ENCODE assay signal across 8 cellular contexts in genomic region chr1:226308723-226309397, GRCh38. TPM values are rescaled to one million over a fixed set of nuclear protein-coding genes. Genes with fewer than 3 reads are reported as not detected.
A peak's percentile ranks its signal among the peaks of the same experiment; 100 is the strongest.
DNase-seq lines count a peak whose midpoint lies in the region; TF ChIP-seq lines count a peak whose summit lies in the region.

Gene LIN9 (minus strand): TSS chr1:226309164. CDS start chr1:226309139, 25 bp downstream.

- peaks cover 25% of the 10 kb centered on the region for H3K27me3 Mint-ChIP-seq in stimulated activated naive CD8-positive, alpha-beta T cell treated with anti-CD3 and anti-CD28 coated beads, Interleukin-15, Interleukin-2, amounts not matched to agents 100 ng/mL and 50 ng/mL, for 24 hours

- H3K4me1 Mint-ChIP-seq in stimulated activated naive CD8-positive, alpha-beta T cell treated with anti-CD3 and anti-CD28 coated beads, Interleukin-15, Interleukin-2, amounts not matched to agents 100 ng/mL and 50 ng/mL, for 24 hours (ENCODE audit: low read depth), result peaks cover 30% of the 10 kb centered on the region

- TF ChIP-seq CTCF in LNCaP clone FGC (IDR thresholded peaks at IDR 0.05; ENCODE audit: control insufficient read depth, extremely low read depth, insufficient read depth) (no peak), fibroblast of villous mesenchyme (IDR thresholded peaks at IDR 0.05; ENCODE audit: insufficient read depth, low read depth, low read length) (no peak), neural cell (IDR thresholded peaks at IDR 0.05; ENCODE audit: poor library complexity, severe bottlenecking) (no peak)

- H3K36me3 Mint-ChIP-seq in stimulated activated naive CD8-positive, alpha-beta T cell treated with anti-CD3 and anti-CD28 coated beads, Interleukin-15, Interleukin-2, amounts not matched to agents 100 ng/mL and 50 ng/mL, for 24 hours (ENCODE audit: low read depth), result no peaks in the 10 kb centered on the region

- H2AFZ ChIP-seq in neural cell (ENCODE audit: low read depth, low read length), result peak within 1 kb of the TSS; percentile 73

- TF ChIP-seq RAD21 in neural cell (conservative IDR thresholded peaks at IDR 0.05), result no peak

- peak within 1 kb of the TSS; percentile 94 for H3K4me3 ChIP-seq in LNCaP clone FGC (ENCODE audit: low read depth, low read length)
- H3K4me3 ChIP-seq in fibroblast of villous mesenchyme (ENCODE audit: low read depth, low read length), result peak within 1 kb of the TSS; percentile 98
- H3K4me3 ChIP-seq in neural cell (ENCODE audit: low read length), result peak within 1 kb of the TSS; percentile 99

- H3K27ac ChIP-seq in neural cell (ENCODE audit: low read length), result peak within 1 kb of the TSS; percentile 69

- no peaks in the 10 kb centered on the region for H4K20me1 ChIP-seq in neural cell (ENCODE audit: insufficient read depth)

- H3K9me3 ChIP-seq in neural cell (ENCODE audit: low read length), result no peaks in the 10 kb centered on the region

- H3K27ac Mint-ChIP-seq in stimulated activated naive CD8-positive, alpha-beta T cell treated with anti-CD3 and anti-CD28 coated beads, Interleukin-15, Interleukin-2, amounts not matched to agents 100 ng/mL and 50 ng/mL, for 24 hours, result peak within 1 kb of the TSS; percentile 77

- H3K9me2 ChIP-seq in neural cell (ENCODE audit: insufficient read depth, low read length), result no peaks in the 10 kb centered on the region

- peak within 1 kb of the TSS; percentile 94 for H3K4me2 ChIP-seq in neural cell (ENCODE audit: low read length)

- H3K36me3 ChIP-seq in neural cell (ENCODE audit: insufficient read depth, low read length), result no peaks in the 10 kb centered on the region

- peak within 1 kb of the TSS; percentile 86 for H3K4me3 Mint-ChIP-seq in stimulated activated naive CD8-positive, alpha-beta T cell treated with anti-CD3 and anti-CD28 coated beads, Interleukin-15, Interleukin-2, amounts not matched to agents 100 ng/mL and 50 ng/mL, for 24 hours

- peak within 1 kb of the TSS; percentile 86 for H3K9ac ChIP-seq in neural cell (ENCODE audit: low read length)

- peaks cover 30% of the 10 kb centered on the region for H3K79me2 ChIP-seq in neural cell (replicated peaks; ENCODE audit: insufficient read depth, low read length)

- DNase-seq in ELF-1 (ENCODE audit: low read depth, low spot score), result peak; percentile 93
- peak; percentile 79 for DNase-seq in H4 (ENCODE audit: low spot score)
- peak; percentile 56 for DNase-seq in LNCaP clone FGC (ENCODE audit: low read depth)
- peak; percentile 87 for DNase-seq in activated T-helper 9 cell treated with anti-CD3 and anti-CD28 coated beads, Interleukin-2, amount 50 U/mL, for 16 hours (ENCODE audit: low read depth)
- DNase-seq in fibroblast of villous mesenchyme (ENCODE audit: low read depth), result peak; percentile 91

- H3F3A ChIP-seq in neural cell (ENCODE audit: insufficient read depth, low read length, poor library complexity, severe bottlenecking), result no peaks in the 10 kb centered on the region

- no peaks in the 10 kb centered on the region for H3K9me3 Mint-ChIP-seq in stimulated activated naive CD8-positive, alpha-beta T cell treated with anti-CD3 and anti-CD28 coated beads, Interleukin-15, Interleukin-2, amounts not matched to agents 100 ng/mL and 50 ng/mL, for 24 hours

- no peak for TF ChIP-seq EP300 in neural cell (conservative IDR thresholded peaks at IDR 0.05; ENCODE audit: poor library complexity, severe bottlenecking)

- H3K27me3 ChIP-seq in neural cell (ENCODE audit: insufficient read depth, low read depth, low read length), result no peaks in the 10 kb centered on the region

- peak; percentile 86 for TF ChIP-seq POLR2A in Raji (IDR thresholded peaks at IDR 0.05; ENCODE audit: insufficient read depth, low read depth, low read length)

TF ChIP-seq in neural cell, 6 proteins besides CTCF, POLR2A, EP300 and RAD21:
- TF ChIP-seq SMC3 (conservative IDR thresholded peaks at IDR 0.05; ENCODE audit: poor library complexity) (no peak), EZH2 (IDR thresholded peaks at IDR 0.05; ENCODE audit: borderline replicate concordance, insufficient read depth, low read length, poor library complexity, severe bottlenecking) (no peak), POLR2AphosphoS5 (IDR thresholded peaks at IDR 0.05) (peak; percentile 83), MXI1 (conservative IDR thresholded peaks at IDR 0.05; ENCODE audit: poor library complexity, severe bottlenecking) (peak; percentile 98), TAF1 (IDR thresholded peaks at IDR 0.05; ENCODE audit: low read depth) (peak; percentile 65)

RNA-seq across cellular contexts. Expression of gene LIN9, which starts in this region (rescaled TPM):
- total RNA-seq in H4 (2014; rRNA removed; shearing (Covaris generic)), result 7.9 and 10.7 TPM in 2 replicates
- 4.2 and 5.6 TPM in 2 replicates for total RNA-seq in fibroblast of villous mesenchyme
- polyA plus RNA-seq in neural cell, result 11.0 and 11.9 TPM in 2 replicates
- polyA minus RNA-seq in neural cell, result 17.8 and 20.7 TPM in 2 replicates

Comparison
In these comparisons a context has a peak if more than half of its experiments do, and no peak if none do; other contexts are left out.
1. Peak in every context shown above with its lines: DNase-seq, H3K4me3 ChIP-seq and H3K27ac ChIP-seq.